Comparison of ENCODE assay signal across 26 cellular contexts in the genomic region with DNA sequence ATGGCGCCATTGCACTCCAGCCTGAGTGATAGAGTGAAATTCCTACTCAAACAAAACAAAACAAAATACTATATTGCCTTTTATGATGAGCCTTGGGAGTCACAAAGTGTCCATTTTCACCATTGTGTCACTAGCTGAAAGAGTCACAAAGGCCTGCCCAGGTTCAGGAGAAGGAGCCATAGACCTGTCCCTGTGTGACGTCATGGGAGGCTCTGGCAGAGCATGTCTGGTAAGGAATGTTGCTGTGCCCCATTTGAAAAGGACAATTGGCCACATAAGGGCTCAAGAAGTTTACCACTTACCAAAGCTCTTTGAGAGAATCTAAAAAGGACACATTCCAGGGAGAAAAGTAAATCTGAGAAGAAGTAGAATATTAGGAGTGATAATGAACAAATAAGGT.
"Had no signal": no experiment of that assay in that cellular context is flagged by ENCODE, and none has a peak within 500 bp of the region (broad histone marks: within the 10 kb centered on the region; RNA-seq: fewer than 3 reads in every experiment).

No MANE protein-coding gene starts in this region.

- DNase-seq: colonic mucosa; cortex of kidney; dermis blood vessel endothelial cell; dorsolateral prefrontal cortex; effector CD4-positive, alpha-beta T cell; effector CD8-positive, alpha-beta T cell; effector memory CD4-positive, alpha-beta T cell; effector memory CD8-positive, alpha-beta T cell; endodermal cell; erythroblast; esophagus squamous epithelium; foreskin fibroblast; foreskin keratinocyte; foreskin melanocyte; gastrocnemius medialis; glutamatergic neuron; heart left ventricle had no signal

- FAIRE-seq: colon, endometrium, endothelial cell of umbilical vein, frontal cortex had no signal

- H3K27me3 ChIP-seq: colonic mucosa, dorsolateral prefrontal cortex, esophagus muscularis mucosa, esophagus squamous epithelium, foreskin keratinocyte, gastrocnemius medialis, gastroesophageal sphincter, heart left ventricle had no signal

- H3K4me3 ChIP-seq: colonic mucosa, coronary artery, dorsolateral prefrontal cortex, esophagus muscularis mucosa, esophagus squamous epithelium, gastrocnemius medialis, gastroesophageal sphincter, heart left ventricle had no signal

- ATAC-seq: effector memory CD8-positive, alpha-beta T cell; esophagus mucosa; foreskin keratinocyte; gastrocnemius medialis; gastroesophageal sphincter; heart left ventricle had no signal

- H3K36me3 ChIP-seq: colonic mucosa, esophagus muscularis mucosa, esophagus squamous epithelium, gastrocnemius medialis, gastroesophageal sphincter, heart left ventricle had no signal

- H3K4me1 ChIP-seq: colonic mucosa, esophagus muscularis mucosa, esophagus squamous epithelium, foreskin keratinocyte, gastrocnemius medialis, gastroesophageal sphincter, heart left ventricle had no signal

- H3K9me3 ChIP-seq: colonic mucosa, esophagus muscularis mucosa, esophagus squamous epithelium, gastrocnemius medialis, gastroesophageal sphincter, heart left ventricle had no signal

- H3K27ac ChIP-seq: colonic mucosa, coronary artery, dorsolateral prefrontal cortex, epithelial cell of prostate, esophagus muscularis mucosa, esophagus squamous epithelium, foreskin keratinocyte, gastrocnemius medialis, gastroesophageal sphincter, heart left ventricle had no signal
